In the genomic region with DNA sequence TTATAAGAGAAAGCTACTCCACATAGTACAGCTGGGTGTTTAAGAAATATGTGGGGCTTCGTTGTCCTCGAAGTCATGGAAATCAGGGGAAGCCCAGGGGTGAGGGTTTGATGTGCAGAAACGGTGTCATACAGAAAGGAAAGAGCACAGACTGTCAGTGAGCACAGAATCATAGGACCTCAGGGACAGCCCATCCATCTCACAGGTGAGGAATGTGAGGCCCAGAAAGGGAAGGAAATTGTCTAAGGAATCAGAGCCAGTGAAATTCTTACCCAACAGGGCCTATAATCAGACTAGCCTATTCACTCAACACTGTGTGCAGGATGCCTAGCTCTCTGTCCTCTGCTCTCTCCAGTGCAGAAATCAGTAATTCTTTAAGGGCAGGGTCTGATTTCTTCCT, we compare ENCODE assay signal across 24 cellular contexts.
"Had no signal": no experiment of that assay in that cellular context is flagged by ENCODE, and none has a peak within 500 bp of the region (broad histone marks: within the 10 kb centered on the region; RNA-seq: fewer than 3 reads in every experiment).

No MANE protein-coding gene starts in this region.

- H3K36me3 ChIP-seq: gastrocnemius medialis, left lung, ovary, sigmoid colon, spleen, tibial artery had no signal

- ATAC-seq: effector memory CD8-positive, alpha-beta T cell; gastrocnemius medialis; left lung; naive thymus-derived CD4-positive, alpha-beta T cell; psoas muscle; right cardiac atrium; stimulated activated memory B cell treated with anti-CD40 and anti-IgM and Interleukin-4, amounts not matched to agents 10 μg/mL and 1 μg/mL and 100 μg/mL, for 72 hours; stimulated activated naive CD8-positive, alpha-beta T cell treated with anti-CD3 and anti-CD28 coated beads, Interleukin-15, Interleukin-2, amounts not matched to agents 100 U/mL and 50 U/mL, for 24 hours had no signal

- H3K27me3 ChIP-seq: gastrocnemius medialis, left lung, ovary, sigmoid colon, spleen, testis, tibial artery had no signal

- H3K4me3 ChIP-seq: gastrocnemius medialis, left lung, ovary, psoas muscle, sigmoid colon, skin epidermis, spleen, testis, tibial artery had no signal

- H3K9me3 ChIP-seq: gastrocnemius medialis, ovary, psoas muscle, testis had no signal

- H3K27ac ChIP-seq: gastrocnemius medialis, left lung, ovary, psoas muscle, sigmoid colon, skin epidermis, spleen, testis, tibial artery had no signal

- FAIRE-seq: endometrium, keratinocyte had no signal

- H3K4me1 ChIP-seq: gastrocnemius medialis, left lung, psoas muscle, sigmoid colon, spleen, testis, tibial artery had no signal

- DNase-seq: cortex of kidney; effector memory CD8-positive, alpha-beta T cell; gastrocnemius medialis; head of caudate nucleus; left lung; mesendoderm; midbrain; naive thymus-derived CD4-positive, alpha-beta T cell; occipital lobe; ovary; posterior cingulate gyrus; psoas muscle; right cardiac atrium; sigmoid colon; spleen; stimulated activated CD4-positive, alpha-beta T cell treated with anti-CD3 and anti-CD28 coated beads, Interleukin-4, amount 100 ng/mL, for 4 hours; stimulated activated naive CD8-positive, alpha-beta T cell treated with anti-CD3 and anti-CD28 coated beads, Interleukin-15, Interleukin-2, amounts not matched to agents 100 U/mL and 50 U/mL, for 24 hours; substantia nigra; testis; tibial artery had no signal
